ENCODE assay signal across 9 cellular contexts in the genomic region with DNA sequence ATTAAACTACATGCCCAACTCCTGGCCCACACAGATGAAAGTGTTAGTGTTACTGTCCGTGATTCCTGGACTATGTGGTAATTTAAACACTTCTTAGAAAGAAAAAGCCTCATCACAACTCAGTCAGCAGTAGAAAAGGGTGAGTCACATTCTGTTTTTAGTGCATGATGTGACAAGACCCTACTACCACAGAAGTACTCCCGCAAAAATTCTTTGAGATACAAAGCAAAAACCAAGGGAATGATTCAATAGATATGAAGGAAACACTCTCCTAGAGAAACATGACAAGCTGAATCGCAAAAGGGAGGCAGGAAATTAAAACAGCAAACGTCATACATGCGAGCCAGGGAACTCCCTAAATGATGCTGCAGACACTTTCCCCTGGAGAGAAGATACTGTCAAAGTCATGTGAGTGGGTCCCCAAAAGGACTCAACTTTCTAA.
DNase-seq lines count a peak whose midpoint lies in the region; ATAC-seq and TF ChIP-seq lines count a peak whose summit lies in the region.
"Had no signal": no experiment of that assay in that cellular context is flagged by ENCODE, and none has a peak within 500 bp of the region (broad histone marks: within the 10 kb centered on the region; RNA-seq: fewer than 3 reads in every experiment).

No MANE protein-coding gene starts in this region.

- H3K9ac ChIP-seq in OCI-LY1 (ENCODE audit: low read length): peak overlapping the region; percentile 3

- DNase-seq in stimulated activated naive CD8-positive, alpha-beta T cell treated with anti-CD3 and anti-CD28 coated beads, Interleukin-15, Interleukin-2, amounts not matched to agents 100 U/mL and 50 U/mL, for 24 hours: no peak
- peak; percentile 91 for DNase-seq in fibroblast of pulmonary artery (ENCODE audit: low read depth)
- DNase-seq in effector memory CD4-positive, alpha-beta T cell: no peak
- DNase-seq in NCI-H446 (lab: John Stamatoyannopoulos, UW): no peak
- DNase-seq in amygdala (lab: John Stamatoyannopoulos, UW): no peak

- no peaks in the 10 kb centered on the region for H3K27me3 ChIP-seq in OCI-LY1 (ENCODE audit: insufficient read depth, low read length)
- H3K27me3 ChIP-seq in effector memory CD4-positive, alpha-beta T cell (replicated peaks; ENCODE audit: control insufficient read depth, insufficient read depth, low read length, poor library complexity, severe bottlenecking): no peaks in the 10 kb centered on the region

- no peak for TF ChIP-seq CTCF in OCI-LY1 (IDR thresholded peaks at IDR 0.05; ENCODE audit: low read length)
- TF ChIP-seq CTCF in fibroblast of pulmonary artery (IDR thresholded peaks at IDR 0.05; ENCODE audit: low read length, missing control alignments): no peak

- H3K36me3 ChIP-seq in OCI-LY1 (ENCODE audit: insufficient read depth, low read length): peaks cover 66% of the 10 kb centered on the region
- H3K36me3 ChIP-seq in effector memory CD4-positive, alpha-beta T cell (ENCODE audit: control insufficient read depth, insufficient read depth, low read length): peaks cover 67% of the 10 kb centered on the region

- ATAC-seq in stimulated activated naive CD8-positive, alpha-beta T cell treated with anti-CD3 and anti-CD28 coated beads, Interleukin-15, Interleukin-2, amounts not matched to agents 100 U/mL and 50 U/mL, for 24 hours: no peak
- ATAC-seq in HG03280 (IDR thresholded peaks at IDR 0.05; ENCODE audit: unreplicated experiment): no peak

- peaks cover 26% of the 10 kb centered on the region for H3F3A ChIP-seq in OCI-LY1 (ENCODE audit: insufficient read depth, low read length)

- no peaks in the 10 kb centered on the region for H4K20me1 ChIP-seq in OCI-LY1 (ENCODE audit: insufficient read depth, low read length)

- H3K4me1 Mint-ChIP-seq in stimulated activated naive CD8-positive, alpha-beta T cell treated with anti-CD3 and anti-CD28 coated beads, Interleukin-15, Interleukin-2, amounts not matched to agents 100 ng/mL and 50 ng/mL, for 24 hours (ENCODE audit: low read depth): peaks cover 63% of the 10 kb centered on the region

- H3K9me3 ChIP-seq in OCI-LY1 (ENCODE audit: low read length): no peaks in the 10 kb centered on the region
- no peaks in the 10 kb centered on the region for H3K9me3 ChIP-seq in effector memory CD4-positive, alpha-beta T cell (ENCODE audit: control insufficient read depth, low read length)

- H3K9me2 ChIP-seq in OCI-LY1 (ENCODE audit: low read depth, low read length): no peaks in the 10 kb centered on the region

- H3K27me3 Mint-ChIP-seq in stimulated activated naive CD8-positive, alpha-beta T cell treated with anti-CD3 and anti-CD28 coated beads, Interleukin-15, Interleukin-2, amounts not matched to agents 100 ng/mL and 50 ng/mL, for 24 hours: no peaks in the 10 kb centered on the region

- H3K36me3 Mint-ChIP-seq in stimulated activated naive CD8-positive, alpha-beta T cell treated with anti-CD3 and anti-CD28 coated beads, Interleukin-15, Interleukin-2, amounts not matched to agents 100 ng/mL and 50 ng/mL, for 24 hours (ENCODE audit: low read depth): peaks cover 67% of the 10 kb centered on the region

- peaks cover 99% of the 10 kb centered on the region for H3K4me1 ChIP-seq in OCI-LY1 (ENCODE audit: insufficient read depth, low read length, severe bottlenecking)
- peaks cover 14% of the 10 kb centered on the region for H3K4me1 ChIP-seq in effector memory CD4-positive, alpha-beta T cell (ENCODE audit: control insufficient read depth, insufficient read depth, low read length, poor library complexity, severe bottlenecking)

- no peaks in the 10 kb centered on the region for H3K9me3 Mint-ChIP-seq in stimulated activated naive CD8-positive, alpha-beta T cell treated with anti-CD3 and anti-CD28 coated beads, Interleukin-15, Interleukin-2, amounts not matched to agents 100 ng/mL and 50 ng/mL, for 24 hours

- H3K4me3 Mint-ChIP-seq in stimulated activated naive CD8-positive, alpha-beta T cell treated with anti-CD3 and anti-CD28 coated beads, Interleukin-15, Interleukin-2, amounts not matched to agents 100 ng/mL and 50 ng/mL, for 24 hours: peak overlapping the region; percentile 9

- H3K27ac Mint-ChIP-seq in stimulated activated naive CD8-positive, alpha-beta T cell treated with anti-CD3 and anti-CD28 coated beads, Interleukin-15, Interleukin-2, amounts not matched to agents 100 ng/mL and 50 ng/mL, for 24 hours: peak overlapping the region; percentile 34

- no peaks in the 10 kb centered on the region for H3K79me2 ChIP-seq in OCI-LY1 (ENCODE audit: insufficient read depth, low read length)

- H3K4me3 ChIP-seq in OCI-LY1 (ENCODE audit: low read depth, low read length, poor library complexity, severe bottlenecking) (peak overlapping the region; percentile 1), fibroblast of pulmonary artery (replicated peaks; ENCODE audit: low read depth, low read length) (no peak overlapping the region)
- H3K4me3 ChIP-seq in effector memory CD4-positive, alpha-beta T cell (ENCODE audit: insufficient read depth, low read depth, low read length, poor library complexity, severe bottlenecking): no peak overlapping the region
- H3K4me3 ChIP-seq: SK-N-MC had no signal

- H2AFZ ChIP-seq in OCI-LY1 (ENCODE audit: low read length): no peak overlapping the region

- peak overlapping the region; percentile 57 for H3K4me2 ChIP-seq in OCI-LY1 (ENCODE audit: low read length)

- peak overlapping the region; percentile 96 for H3K27ac ChIP-seq in OCI-LY1 (ENCODE audit: low read depth, low read length, poor library complexity, severe bottlenecking)
- H3K27ac ChIP-seq in effector memory CD4-positive, alpha-beta T cell (ENCODE audit: insufficient read depth, low read length, poor library complexity, severe bottlenecking): no peak overlapping the region
- H3K27ac ChIP-seq: SK-N-MC had no signal
